Comparison of ENCODE assay signal across 7 cellular contexts in genomic region chr3:104102386-104102785, GRCh38.
DNase-seq lines count a peak whose midpoint lies in the region; ATAC-seq, FAIRE-seq and TF ChIP-seq lines count a peak whose summit lies in the region.

No MANE protein-coding gene starts in this region.

- no peaks in the 10 kb centered on the region for H3K4me1 ChIP-seq in pancreas

- H3K9me3 ChIP-seq in pancreas: no peaks in the 10 kb centered on the region

- 9 to 17% methylated on average over 3 of the region's 3 CpGs for WGBS in pancreas, 2 donors

- ATAC-seq in GM21367 (IDR thresholded peaks at IDR 0.05; ENCODE audit: unreplicated experiment) (peak; percentile 97), HG03457 (IDR thresholded peaks at IDR 0.05; ENCODE audit: unreplicated experiment) (peak; percentile 95), pancreas (peak; percentile 50 to 71 (median 66))

- H3K27ac ChIP-seq in pancreas: no peak overlapping the region

- H3K4me3 ChIP-seq in GM06990 (replicated peaks; ENCODE audit: low read depth, low read length) (no peak overlapping the region), pancreas (no peak overlapping the region)

- H3K36me3 ChIP-seq in GM06990 (ENCODE audit: control insufficient read depth, insufficient read depth, low read length) (no peaks in the 10 kb centered on the region), pancreas (no peaks in the 10 kb centered on the region)

- intact Hi-C loops in pancreas (cut with DNase I): no loop called here

- TF ChIP-seq CTCF in GM06990 (IDR thresholded peaks at IDR 0.05; ENCODE audit: insufficient read depth, low read length, poor library complexity, severe bottlenecking): peak; percentile 68
- peak in 3 of 4 donors; percentile 11 to 27 (median 25) for TF ChIP-seq CTCF in pancreas (IDR thresholded peaks at IDR 0.05)

- DNase-seq in GM06990 (ENCODE audit: extremely low read depth, insufficient read length) (peak; percentile 19), NCI-H82 treated with DMSO at 0.1 percent for 48 hours (lab: John Stamatoyannopoulos, UW; ENCODE audit: unreplicated experiment) (peak; percentile 78), ecto neural progenitor cell (ENCODE audit: low spot score) (peak; percentile 57), pancreas (peak in 2 of 6 donors; percentile 10 to 42), middle frontal gyrus (ENCODE audit: extremely low spot score, low spot score) (no peak)

- FAIRE-seq in pancreas (lab: Jason Lieb, UNC): no peak

- H3K27me3 ChIP-seq in GM06990 (replicated peaks; ENCODE audit: control insufficient read depth, insufficient read depth, low read length): no peaks in the 10 kb centered on the region
- no peaks in the 10 kb centered on the region for H3K27me3 ChIP-seq in pancreas
